ENCODE assay signal across 7 cellular contexts in genomic region chr4:87521757-87522374, GRCh38. TPM values are rescaled to one million over a fixed set of nuclear protein-coding genes. Genes with fewer than 3 reads are reported as not detected.
A peak's percentile ranks its signal among the peaks of the same experiment; 100 is the strongest.
DNase-seq lines count a peak whose midpoint lies in the region; ATAC-seq and TF ChIP-seq lines count a peak whose summit lies in the region.

No MANE protein-coding gene starts in this region.

- H3K36me3 ChIP-seq in tibial artery, result peaks cover 0 to 19% (median 9%) of the 10 kb centered on the region in 3 donors
- H3K36me3 ChIP-seq in WERI-Rb-1, result no peaks in the 10 kb centered on the region

- H3K4me3 Mint-ChIP-seq in mesothelial cell of epicardium, result no peak overlapping the region

- H3K27ac ChIP-seq in tibial artery, result peak overlapping the region; percentile 88 to 90
- H3K27ac ChIP-seq in WERI-Rb-1, result no peak overlapping the region

- ATAC-seq in HG02610 (IDR thresholded peaks at IDR 0.05; ENCODE audit: unreplicated experiment), result peak; percentile 93

- peaks cover 13% of the 10 kb centered on the region for H3K9me3 Mint-ChIP-seq in mesothelial cell of epicardium

- no peaks in the 10 kb centered on the region for H3K27me3 ChIP-seq in tibial artery
- H3K27me3 ChIP-seq in WERI-Rb-1 (ENCODE audit: insufficient read depth, low read depth, severe bottlenecking), result no peaks in the 10 kb centered on the region

- H3K27me3 Mint-ChIP-seq in mesothelial cell of epicardium (ENCODE audit: low read depth), result no peaks in the 10 kb centered on the region

- H3K9me3 ChIP-seq in tibial artery (no peaks in the 10 kb centered on the region), WERI-Rb-1 (ENCODE audit: severe bottlenecking) (peaks cover 4% of the 10 kb centered on the region)

- TF ChIP-seq CTCF in fibroblast of mammary gland (conservative IDR thresholded peaks at IDR 0.05; ENCODE audit: control insufficient read depth, insufficient read depth, low read depth, low read length) (no peak), tibial artery (IDR thresholded peaks at IDR 0.05) (no peak), WERI-Rb-1 (IDR thresholded peaks at IDR 0.05; ENCODE audit: low read depth, low read length) (no peak), mesothelial cell of epicardium (IDR thresholded peaks at IDR 0.05; ENCODE audit: unreplicated experiment) (no peak)

- H3K4me1 ChIP-seq in tibial artery, result peaks cover 0 to 99% (median 41%) of the 10 kb centered on the region in 4 donors

- H3K4me3 ChIP-seq in fibroblast of mammary gland (ENCODE audit: control insufficient read depth, low read depth, low read length) (no peak overlapping the region), tibial artery (peak overlapping the region in 1 of 2 donors; percentile 9), WERI-Rb-1 (ENCODE audit: low read depth, low read length) (no peak overlapping the region)

- peaks cover 2% of the 10 kb centered on the region for H3K36me3 Mint-ChIP-seq in mesothelial cell of epicardium

- peaks cover 21% of the 10 kb centered on the region for H3K4me1 Mint-ChIP-seq in mesothelial cell of epicardium

- intact Hi-C loops in tibial artery (cut with DNase I; ENCODE audit: low total_unique reads), result no loop called here

- peak; percentile 39 for DNase-seq in NCI-H2196 (lab: John Stamatoyannopoulos, UW; ENCODE audit: unreplicated experiment)
- peak; percentile 83 for DNase-seq in fibroblast of mammary gland (ENCODE audit: low read depth)
- DNase-seq in tibial artery, result no peak
- no peak for DNase-seq in T-helper 1 cell
- DNase-seq in WERI-Rb-1, result no peak
- no peak for DNase-seq in mesothelial cell of epicardium (ENCODE audit: low spot score in 2 of 2, unreplicated experiment in 2 of 2)

- no peak overlapping the region for H3K27ac Mint-ChIP-seq in mesothelial cell of epicardium

RNA-seq across cellular contexts. Expression of gene SPARCL1, which starts 7.3 kb away (rescaled TPM):
- total RNA-seq in mesothelial cell of epicardium, result 6.3 to 6.7 TPM (median 6.6 TPM) in 3 replicates

Comparison
In these comparisons a context has a peak if more than half of its experiments do, and no peak if none do; other contexts are left out.
1. DNase-seq: peak in NCI-H2196 (single experiment) and fibroblast of mammary gland (single experiment); none in tibial artery (0 of 2), T-helper 1 cell (0 of 5), WERI-Rb-1 (single experiment) and mesothelial cell of epicardium (0 of 2).